28 cellular contexts compared by ENCODE assay signal in genomic region chr9:13804532-13804931, GRCh38.
DNase-seq lines count a peak whose midpoint lies in the region; ATAC-seq, FAIRE-seq and TF ChIP-seq lines count a peak whose summit lies in the region.
"Had no signal": no experiment of that assay in that cellular context is flagged by ENCODE, and none has a peak within 500 bp of the region (broad histone marks: within the 10 kb centered on the region; RNA-seq: fewer than 3 reads in every experiment).

No MANE protein-coding gene starts in this region.

- H2BK5ac ChIP-seq in mesenchymal stem cell (ENCODE audit: low read depth, low read length, poor library complexity, severe bottlenecking) = no peak overlapping the region

- H3K27me3 ChIP-seq in endothelial cell of umbilical vein (ENCODE audit: control insufficient read depth in 2 of 2, insufficient read depth in 2 of 2, low read length in 2 of 2) (no peaks in the 10 kb centered on the region), mesenchymal stem cell (ENCODE audit: control insufficient read depth in 1 of 2, insufficient read depth in 1 of 2, low read length in 2 of 2) (no peaks in the 10 kb centered on the region)
- H3K27me3 ChIP-seq: heart right ventricle, Peyer's patch had no signal

- peaks cover 22% of the 10 kb centered on the region for H3K4me1 ChIP-seq in endothelial cell of umbilical vein (ENCODE audit: control insufficient read depth, extremely low read depth, insufficient read depth, low read length)
- H3K4me1 ChIP-seq in mesenchymal stem cell (ENCODE audit: control insufficient read depth, insufficient read depth, low read depth, low read length) = peaks cover 3% of the 10 kb centered on the region
- H3K4me1 ChIP-seq: Peyer's patch had no signal

- CTCF ChIA-PET in endothelial cell of umbilical vein (lab: Charles Lee) = no interaction called here

- H3K79me1 ChIP-seq in mesenchymal stem cell (replicated peaks; ENCODE audit: low read length, poor library complexity, severe bottlenecking) = no peaks in the 10 kb centered on the region

- no peak overlapping the region for H2AK5ac ChIP-seq in mesenchymal stem cell (ENCODE audit: low read length, severe bottlenecking)

- H3K4ac ChIP-seq in mesenchymal stem cell (ENCODE audit: low read depth in 1 of 2, low read length in 2 of 2) = no peak overlapping the region

- WGBS in mesenchymal stem cell = 91% methylated on average over 4 of the region's 4 CpGs

- H3K9me1 ChIP-seq in endothelial cell of umbilical vein (replicated peaks; ENCODE audit: control insufficient read depth, extremely low read depth, insufficient read depth, low read length) = no peaks in the 10 kb centered on the region

- no peak overlapping the region for H2BK12ac ChIP-seq in mesenchymal stem cell (ENCODE audit: low read length in 2 of 2)

- POLR2A ChIA-PET in endothelial cell of umbilical vein (lab: Charles Lee) = no interaction called here

- no peak overlapping the region for H3K23ac ChIP-seq in mesenchymal stem cell (ENCODE audit: low read length in 2 of 2)

- no peak for TF ChIP-seq CTCF in endothelial cell of umbilical vein (IDR thresholded peaks at IDR 0.05; ENCODE audit: extremely low read depth in 1 of 2, insufficient read depth in 1 of 2, low read depth in 1 of 2, low read length in 2 of 2)

- H2BK15ac ChIP-seq in mesenchymal stem cell (ENCODE audit: low read depth, poor library complexity, severe bottlenecking) = no peak overlapping the region

- BruUV-seq in endothelial cell of umbilical vein (replicated peaks; lab: Mats Ljungman, UMichigan) = no TSS peak

- H3K36me3 ChIP-seq in endothelial cell of umbilical vein (ENCODE audit: control insufficient read depth in 2 of 2, extremely low read depth in 1 of 2, insufficient read depth in 2 of 2, low read length in 2 of 2) (no peaks in the 10 kb centered on the region), mesenchymal stem cell (ENCODE audit: control insufficient read depth in 1 of 2, insufficient read depth in 2 of 2, low read depth in 1 of 2, low read length in 2 of 2) (no peaks in the 10 kb centered on the region)
- H3K36me3 ChIP-seq: heart right ventricle, Peyer's patch had no signal

- intact Hi-C loops in endothelial cell of umbilical vein (cut with micrococcal nuclease) = no loop called here

- no peak overlapping the region for H3K9ac ChIP-seq in endothelial cell of umbilical vein (replicated peaks; ENCODE audit: extremely low read depth, insufficient read depth, low read length)
- H3K9ac ChIP-seq in mesenchymal stem cell (ENCODE audit: low read length) = no peak overlapping the region

- H3K14ac ChIP-seq in mesenchymal stem cell (ENCODE audit: low read length in 2 of 2) = no peak overlapping the region

- peak; percentile 80 for FAIRE-seq in endothelial cell of umbilical vein (lab: Jason Lieb, UNC)
- FAIRE-seq: G401.6, GM18507, HTR-8/SVneo had no signal

- dilution Hi-C loops in endothelial cell of umbilical vein (cut with MboI; ENCODE audit: extremely low pct_ligation_motif_present, low sequenced_read_pairs) = no loop called here

- no peak overlapping the region for H3K27ac ChIP-seq in endothelial cell of umbilical vein (ENCODE audit: insufficient read depth, low read depth, low read length)
- peak overlapping the region; percentile 10 for H3K27ac ChIP-seq in mesenchymal stem cell (ENCODE audit: low read length, poor library complexity, severe bottlenecking)
- H3K27ac ChIP-seq: heart right ventricle, Peyer's patch had no signal

- no peak overlapping the region for H3K18ac ChIP-seq in mesenchymal stem cell (ENCODE audit: low read depth in 1 of 2, low read length in 2 of 2)

- no peak for ATAC-seq in HG02623 (IDR thresholded peaks at IDR 0.05; ENCODE audit: unreplicated experiment)
- ATAC-seq: activated CD8-positive, alpha-beta memory T cell treated with anti-CD3 and anti-CD28 coated beads, Interleukin-2, amount 10 ng/mL, durations not matched to agents 7 days and 5 days; heart right ventricle; stimulated activated naive CD8-positive, alpha-beta T cell treated with anti-CD3 and anti-CD28 coated beads, Interleukin-15, Interleukin-2, amounts not matched to agents 100 U/mL and 50 U/mL, for 24 hours; T-helper 17 cell had no signal

- H4K20me1 ChIP-seq in endothelial cell of umbilical vein (replicated peaks; ENCODE audit: control insufficient read depth, extremely low read depth, insufficient read depth, low read length) = no peaks in the 10 kb centered on the region

- peak overlapping the region; percentile 87 for H2AFZ ChIP-seq in endothelial cell of umbilical vein (ENCODE audit: low read depth, low read length)
- no peak overlapping the region for H2AFZ ChIP-seq in mesenchymal stem cell (ENCODE audit: low read depth, low read length)

- no peak overlapping the region for H4K91ac ChIP-seq in mesenchymal stem cell (ENCODE audit: low read length)

- H3K4me3 ChIP-seq in endothelial cell of umbilical vein (replicated peaks in 1 of 3; ENCODE audit: insufficient read depth in 1 of 3, low read depth in 1 of 3, low read length in 3 of 3) (no peak overlapping the region), mesenchymal stem cell (ENCODE audit: insufficient read depth in 1 of 2, low read depth in 1 of 2, low read length in 2 of 2) (no peak overlapping the region)
- H3K4me3 ChIP-seq: heart right ventricle, lung, Peyer's patch had no signal

- H3K79me2 ChIP-seq in endothelial cell of umbilical vein (ENCODE audit: control insufficient read depth, insufficient read depth, low read length) = no peaks in the 10 kb centered on the region

- no peak overlapping the region for H2BK120ac ChIP-seq in mesenchymal stem cell (ENCODE audit: low read depth, low read length)

- H3K4me2 ChIP-seq in endothelial cell of umbilical vein (ENCODE audit: insufficient read depth, low read length) (peak overlapping the region; percentile 44), mesenchymal stem cell (ENCODE audit: low read length, poor library complexity, severe bottlenecking) (no peak overlapping the region)

- H3K9me3 ChIP-seq in endothelial cell of umbilical vein (replicated peaks; ENCODE audit: control insufficient read depth, insufficient read depth, low read length) (no peaks in the 10 kb centered on the region), mesenchymal stem cell (ENCODE audit: control insufficient read depth, low read length) (no peaks in the 10 kb centered on the region)
- H3K9me3 ChIP-seq: heart right ventricle, Peyer's patch had no signal

- H4K8ac ChIP-seq in mesenchymal stem cell (ENCODE audit: low read length) = no peak overlapping the region

- DNase-seq in H4 (ENCODE audit: low spot score) (peak; percentile 74), NCI-H69 (lab: John Stamatoyannopoulos, UW) (peak; percentile 39), endothelial cell of umbilical vein (ENCODE audit: low read depth, low spot score) (peak; percentile 59), mesenchymal stem cell (no peak), DMS53 treated with DMSO at 0.1 percent for 48 hours (lab: John Stamatoyannopoulos, UW; ENCODE audit: unreplicated experiment) (no peak)
- DNase-seq in activated T-cell treated with anti-CD3 and anti-CD28 coated beads, Interleukin-2, amount 50 U/mL, for 1 hour = no peak
- DNase-seq in activated CD4-positive, alpha-beta T cell treated with anti-CD3 and anti-CD28 coated beads for 4 hours = no peak
- DNase-seq: activated CD4-positive, alpha-beta T cell treated with anti-CD3 and anti-CD28 coated beads, Interleukin-2, amount 10 ng/mL, durations not matched to agents 24 days and 14 days; activated CD8-positive, alpha-beta memory T cell treated with anti-CD3 and anti-CD28 coated beads, Interleukin-2, amount 10 ng/mL, durations not matched to agents 7 days and 5 days; aorta; CD4-positive, alpha-beta T cell; DMS 273 treated with DMSO at 0.1 percent for 48 hours; endodermal cell; HCEC 1CT; heart right ventricle; Kasumi-1; NCI-H1092 treated with DMSO at 0.1 percent for 48 hours; NCI-H2081; NCI-H446; Peyer's patch; stimulated activated CD4-positive, alpha-beta T cell treated with anti-CD3 and anti-CD28 coated beads, Interleukin-4, amount 100 ng/mL, for 4 hours; stimulated activated naive CD8-positive, alpha-beta T cell treated with anti-CD3 and anti-CD28 coated beads, Interleukin-15, Interleukin-2, amounts not matched to agents 100 U/mL and 50 U/mL, for 24 hours; T-helper 17 cell had no signal

- TF ChIP-seq POLR2A in endothelial cell of umbilical vein (IDR thresholded peaks at IDR 0.05; ENCODE audit: low read depth, low read length) = no peak

TF ChIP-seq in endothelial cell of umbilical vein, 7 proteins besides CTCF, POLR2A, EP300 and RAD21:
- TF ChIP-seq JUN (IDR thresholded peaks at IDR 0.05; ENCODE audit: borderline replicate concordance, insufficient read depth, insufficient read length, low read depth) = no peak
- peak; percentile 49 for TF ChIP-seq FOS (IDR thresholded peaks at IDR 0.05; ENCODE audit: borderline replicate concordance, insufficient read depth, low read length)
- peak; percentile 85 for TF ChIP-seq GATA2 (IDR thresholded peaks at IDR 0.05; ENCODE audit: insufficient read depth, insufficient read length, low read depth, low read length)
- TF ChIP-seq POLR2AphosphoS5 (IDR thresholded peaks at IDR 0.05; ENCODE audit: insufficient read depth, low read depth, low read length) = peak; percentile 23
- no peak for TF ChIP-seq MAX (IDR thresholded peaks at IDR 0.05; ENCODE audit: insufficient read depth, insufficient read length)

Comparison
In these comparisons a context has a peak if more than half of its experiments do, and no peak if none do; other contexts are left out.
1. DNase-seq: peak in H4 (single experiment), NCI-H69 (single experiment) and endothelial cell of umbilical vein (single experiment); none in mesenchymal stem cell (single experiment), activated T-cell treated with anti-CD3 and anti-CD28 coated beads, Interleukin-2, amount 50 U/mL, for 1 hour (single experiment), activated CD4-positive, alpha-beta T cell treated with anti-CD3 and anti-CD28 coated beads for 4 hours (0 of 2) and DMS53 treated with DMSO at 0.1 percent for 48 hours (single experiment).